Comparison of ENCODE assay signal across 9 cellular contexts in genomic region chr19:54138777-54139256, GRCh38. TPM values are rescaled to one million over a fixed set of nuclear protein-coding genes. Genes with fewer than 3 reads are reported as not detected.
DNase-seq lines count a peak whose midpoint lies in the region; ATAC-seq and TF ChIP-seq lines count a peak whose summit lies in the region.
"Had no signal": no experiment of that assay in that cellular context is flagged by ENCODE, and none has a peak within 500 bp of the region (broad histone marks: within the 10 kb centered on the region; RNA-seq: fewer than 3 reads in every experiment).

No MANE protein-coding gene starts in this region.

- POLR2A ChIA-PET in activated CD4-positive, alpha-beta T cell treated with anti-CD3 and anti-CD28 coated beads, Interleukin-2, amount 10 ng/mL, durations not matched to agents 7 days and 5 days (lab: Charles Lee): no interaction called here

- DNase-seq in activated CD4-positive, alpha-beta T cell treated with anti-CD3 and anti-CD28 coated beads, Interleukin-2, amount 10 ng/mL, durations not matched to agents 7 days and 5 days: no peak
- no peak for DNase-seq in activated CD4-positive, alpha-beta T cell treated with anti-CD3 and anti-CD28 coated beads, Interleukin-2, amount 50 U/mL, for 4 hours
- DNase-seq in adipocyte (ENCODE audit: low read depth) (no peak), right lobe of liver (no peak), testis (no peak), GM20000 (ENCODE audit: low spot score) (no peak), OCI-M2 (lab: John Stamatoyannopoulos, UW; ENCODE audit: unreplicated experiment) (no peak)

- H3K4me3 Mint-ChIP-seq in activated CD4-positive, alpha-beta T cell treated with anti-CD3 and anti-CD28 coated beads, Interleukin-2, amount 10 ng/mL, durations not matched to agents 7 days and 5 days: peak overlapping the region; percentile 80

- H3K9me3 ChIP-seq in adipocyte (ENCODE audit: control insufficient read depth, low read length): no peaks in the 10 kb centered on the region
- H3K9me3 ChIP-seq in right lobe of liver: no peaks in the 10 kb centered on the region
- no peaks in the 10 kb centered on the region for H3K9me3 ChIP-seq in testis

- H3K27ac ChIP-seq in right lobe of liver (no peak overlapping the region), testis (peak overlapping the region; percentile 96 to 97)

- H3K4me1 ChIP-seq in adipocyte (ENCODE audit: control insufficient read depth, insufficient read depth, low read length) (peaks cover 17% of the 10 kb centered on the region), right lobe of liver (peaks cover 0 to 22% (median 7%) of the 10 kb centered on the region in 4 donors), testis (peaks cover 20% of the 10 kb centered on the region)

- H3K4me3 ChIP-seq in adipocyte (ENCODE audit: low read length): peak overlapping the region; percentile 74
- H3K4me3 ChIP-seq in right lobe of liver: peak overlapping the region; percentile 94 to 98 (median 97)
- H3K4me3 ChIP-seq in testis: peak overlapping the region; percentile 72 to 99

- CTCF ChIA-PET in activated CD4-positive, alpha-beta T cell treated with anti-CD3 and anti-CD28 coated beads, Interleukin-2, amount 10 ng/mL, durations not matched to agents 7 days and 5 days (lab: Charles Lee): interaction anchor here (1.1 to 1.4 kb wide), 2 partner anchors 10 to 20 kb away, joined by 3 to 4 read pairs; no protein-coding TSS in a partner anchor

- H3K27me3 ChIP-seq in adipocyte (replicated peaks; ENCODE audit: control insufficient read depth, insufficient read depth, low read length) (no peaks in the 10 kb centered on the region), right lobe of liver (no peaks in the 10 kb centered on the region), testis (no peaks in the 10 kb centered on the region)

- 12% methylated on average over 3 of the region's 15 CpGs for WGBS in right lobe of liver (ENCODE audit: insufficient coverage, low coverage, low lambda C conversion rate, missing lambda C conversion rate)
- WGBS in testis, 2 donors: 27% methylated on average over 6 to 15 of the region's 15 CpGs

- H3K9me3 Mint-ChIP-seq in activated CD4-positive, alpha-beta T cell treated with anti-CD3 and anti-CD28 coated beads, Interleukin-2, amount 10 ng/mL, durations not matched to agents 7 days and 5 days: no peaks in the 10 kb centered on the region

- peak overlapping the region; percentile 88 for H3K9ac ChIP-seq in adipocyte (ENCODE audit: low read length)

- H3K27ac Mint-ChIP-seq in activated CD4-positive, alpha-beta T cell treated with anti-CD3 and anti-CD28 coated beads, Interleukin-2, amount 10 ng/mL, durations not matched to agents 7 days and 5 days: peak overlapping the region; percentile 87

- intact Hi-C loops in right lobe of liver (cut with DNase I): no loop called here
- intact Hi-C loops in testis (cut with DNase I; ENCODE audit: low total_unique reads): no loop called here

- H3K36me3 Mint-ChIP-seq in activated CD4-positive, alpha-beta T cell treated with anti-CD3 and anti-CD28 coated beads, Interleukin-2, amount 10 ng/mL, durations not matched to agents 7 days and 5 days (ENCODE audit: low read depth): peaks cover 16% of the 10 kb centered on the region

- H3K36me3 ChIP-seq in adipocyte (ENCODE audit: control insufficient read depth, insufficient read depth, low read length, severe bottlenecking): peaks cover 15% of the 10 kb centered on the region
- peaks cover 5 to 14% (median 9%) of the 10 kb centered on the region in 4 donors for H3K36me3 ChIP-seq in right lobe of liver
- H3K36me3 ChIP-seq in testis (ENCODE audit: low read depth, missing control alignments): no peaks in the 10 kb centered on the region

- ATAC-seq in right lobe of liver (no peak), GM21515 (IDR thresholded peaks at IDR 0.05; ENCODE audit: unreplicated experiment) (no peak)

- no peak for TF ChIP-seq POLR2A in right lobe of liver (IDR thresholded peaks at IDR 0.05)
- no peak for TF ChIP-seq POLR2A in testis (IDR thresholded peaks at IDR 0.05)

- H3K4me1 Mint-ChIP-seq in activated CD4-positive, alpha-beta T cell treated with anti-CD3 and anti-CD28 coated beads, Interleukin-2, amount 10 ng/mL, durations not matched to agents 7 days and 5 days: peaks cover 32% of the 10 kb centered on the region

- no peak for TF ChIP-seq CTCF in right lobe of liver (IDR thresholded peaks at IDR 0.05)
- TF ChIP-seq CTCF in testis (IDR thresholded peaks at IDR 0.05): no peak
- TF ChIP-seq CTCF in GM20000 (IDR thresholded peaks at IDR 0.05; ENCODE audit: extremely low read depth, missing control alignments): no peak

- H3K27me3 Mint-ChIP-seq in activated CD4-positive, alpha-beta T cell treated with anti-CD3 and anti-CD28 coated beads, Interleukin-2, amount 10 ng/mL, durations not matched to agents 7 days and 5 days: no peaks in the 10 kb centered on the region

RNA-seq across cellular contexts. Expression of gene CNOT3, which starts 1.3 kb away (rescaled TPM):
- total RNA-seq in activated CD4-positive, alpha-beta T cell treated with anti-CD3 and anti-CD28 coated beads, Interleukin-2, amount 10 ng/mL, durations not matched to agents 7 days and 5 days: 10 to 100 TPM; 63.7 to 64.8 TPM
- total RNA-seq in right lobe of liver: 10 to 100 TPM in 5 of 6 experiments, 1 to 10 TPM in 1; 7.1 to 21.6 (median 15.5) TPM
- 10 to 100 TPM; 79.3 to 79.9 TPM for total RNA-seq in testis
- 94.3 TPM for polyA plus RNA-seq in testis (ENCODE audit: insufficient read depth, low read depth, low replicate concordance)

RNA-seq across cellular contexts. Expression of gene LENG1, which starts 20.7 kb away (rescaled TPM):
- 1 to 10 TPM; 7.6 to 9.1 TPM for total RNA-seq in activated CD4-positive, alpha-beta T cell treated with anti-CD3 and anti-CD28 coated beads, Interleukin-2, amount 10 ng/mL, durations not matched to agents 7 days and 5 days
- total RNA-seq in right lobe of liver (1 to 10 TPM; 1.2 to 3.5 (median 3.2) TPM), testis (10 to 100 TPM; 10.2 to 12.8 TPM)
- polyA plus RNA-seq in testis (ENCODE audit: insufficient read depth, low read depth, low replicate concordance): 20.6 TPM

RNA-seq across cellular contexts. Expression of gene PRPF31, which starts 23.3 kb away (rescaled TPM):
- 10 to 100 TPM; 74.1 to 83.8 TPM for total RNA-seq in activated CD4-positive, alpha-beta T cell treated with anti-CD3 and anti-CD28 coated beads, Interleukin-2, amount 10 ng/mL, durations not matched to agents 7 days and 5 days
- total RNA-seq in right lobe of liver (10 to 100 TPM; 22.1 to 34.9 (median 27.9) TPM), testis (10 to 100 TPM; 60.1 to 66.6 TPM)
- 56.4 TPM for polyA plus RNA-seq in testis (ENCODE audit: insufficient read depth, low read depth, low replicate concordance)

RNA-seq across cellular contexts. Expression of gene TFPT, which starts 23.4 kb away (rescaled TPM):
- 10 to 100 TPM; 39.5 to 42.4 TPM for total RNA-seq in activated CD4-positive, alpha-beta T cell treated with anti-CD3 and anti-CD28 coated beads, Interleukin-2, amount 10 ng/mL, durations not matched to agents 7 days and 5 days
- total RNA-seq in right lobe of liver (1 to 10 TPM; 3.5 to 8.2 (median 5.7) TPM), testis (10 to 100 TPM; 11.2 to 12.9 TPM)
- 16.0 TPM for polyA plus RNA-seq in testis (ENCODE audit: insufficient read depth, low read depth, low replicate concordance)

RNA-seq across cellular contexts. Expression of gene TMC4, which starts 34.1 kb away (rescaled TPM):
- total RNA-seq in activated CD4-positive, alpha-beta T cell treated with anti-CD3 and anti-CD28 coated beads, Interleukin-2, amount 10 ng/mL, durations not matched to agents 7 days and 5 days: 1 to 10 TPM; 4.6 to 4.9 TPM
- total RNA-seq in right lobe of liver: 1 to 10 TPM in 3 of 6 experiments, under 1 TPM in 3; 0.18 to 2.4 (median 1.1) TPM
- total RNA-seq in testis: under 1 TPM; 0.31 to 0.43 TPM
- 4.1 TPM for polyA plus RNA-seq in testis (ENCODE audit: insufficient read depth, low read depth, low replicate concordance)
- total RNA-seq: RPMI7951 had no signal

Comparison
In these comparisons a context has a peak if more than half of its experiments do, and no peak if none do; other contexts are left out.
1. H3K27ac ChIP-seq: peak in testis (2 of 2); none in right lobe of liver (0 of 3).
2. Peak in every context shown above with its lines, with median percentiles within 50 percentile points of each other: H3K4me3 ChIP-seq.